ENCODE assay signal across 8 cellular contexts in the genomic region with DNA sequence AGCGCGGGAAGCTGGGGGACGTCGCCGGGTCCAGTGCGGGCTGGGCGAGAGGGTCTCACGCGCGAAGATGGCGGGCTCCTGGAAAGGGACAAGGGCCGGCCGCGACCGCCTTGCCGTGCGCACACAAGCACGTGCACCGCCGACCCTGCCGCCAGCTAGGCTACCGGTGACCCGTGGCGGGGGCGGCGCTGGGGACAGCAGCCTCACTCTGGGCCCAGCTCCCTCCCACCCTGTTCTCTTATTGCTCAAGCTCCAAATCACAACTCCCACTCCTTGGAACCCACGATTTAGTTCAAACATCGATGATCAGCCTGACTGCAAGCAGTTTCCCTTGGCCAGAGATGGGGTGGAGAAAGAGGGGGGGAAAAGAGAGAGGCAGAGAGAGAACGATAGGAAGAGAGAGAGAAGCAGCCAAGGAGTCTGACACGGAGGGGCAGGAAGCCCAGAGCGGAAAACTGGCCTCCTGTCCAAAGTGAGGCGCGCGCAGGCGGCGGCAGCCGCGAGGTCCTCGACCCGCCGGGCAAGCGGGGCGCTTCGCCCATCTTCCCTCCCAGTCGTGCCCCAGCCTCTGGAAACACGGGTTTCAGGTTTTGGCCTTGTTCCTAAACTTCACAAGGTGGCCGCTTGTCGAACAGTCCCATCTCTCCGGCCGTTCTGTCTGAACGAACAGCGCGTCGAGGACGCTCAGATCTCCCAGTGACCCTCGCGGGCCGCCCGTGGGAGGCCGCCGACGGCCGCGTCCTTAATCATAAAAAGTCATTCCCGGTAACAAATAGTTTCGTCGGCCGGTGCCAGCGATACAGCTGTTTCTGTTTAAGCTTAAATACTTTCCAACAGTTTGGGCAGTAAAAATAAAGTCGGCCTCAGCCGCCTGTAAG. TPM values are rescaled to one million over a fixed set of nuclear protein-coding genes. Genes with fewer than 3 reads are reported as not detected.
A peak's percentile ranks its signal among the peaks of the same experiment; 100 is the strongest.
DNase-seq lines count a peak whose midpoint lies in the region; TF ChIP-seq lines count a peak whose summit lies in the region.

No MANE protein-coding gene starts in this region.

- TF ChIP-seq POLR2A in adrenal gland (IDR thresholded peaks at IDR 0.05), result no peak

- H3K27me3 ChIP-seq in adrenal gland (peaks cover 59% of the 10 kb centered on the region), MG63 (peaks cover 53% of the 10 kb centered on the region)

- peak overlapping the region; percentile 76 for H3K4me2 ChIP-seq in OCI-LY7 (ENCODE audit: low read length)

- CTCF ChIA-PET in OCI-LY7 (lab: Charles Lee; ENCODE audit: unreplicated experiment), result no interaction called here

- peaks cover 52% of the 10 kb centered on the region for H3K27me3 Mint-ChIP-seq in progenitor cell of endocrine pancreas

- H3K9me3 ChIP-seq in OCI-LY7 (ENCODE audit: low read length) (no peaks in the 10 kb centered on the region), adrenal gland (replicated peaks in 1 of 3) (no peaks in the 10 kb centered on the region), MG63 (no peaks in the 10 kb centered on the region)

- H3K27ac Mint-ChIP-seq in progenitor cell of endocrine pancreas, result peak overlapping the region; percentile 67

- POLR2A ChIA-PET in OCI-LY7 (lab: Charles Lee), result no interaction called here

- H3K9me3 Mint-ChIP-seq in progenitor cell of endocrine pancreas (ENCODE audit: low read depth), result no peaks in the 10 kb centered on the region

- peaks cover 21% of the 10 kb centered on the region for H3K4me1 Mint-ChIP-seq in progenitor cell of endocrine pancreas (ENCODE audit: low read depth)

- H3K27ac ChIP-seq in OCI-LY7 (ENCODE audit: low read depth, low read length, poor library complexity, severe bottlenecking) (no peak overlapping the region), adrenal gland (no peak overlapping the region)

- DNase-seq in GM03348 (ENCODE audit: low spot score) (peak; percentile 50), OCI-LY7 (ENCODE audit: low spot score) (no peak), epithelial cell of esophagus (ENCODE audit: low read depth) (no peak), progenitor cell of endocrine pancreas (ENCODE audit: low spot score, unreplicated experiment) (no peak), adrenal gland (no peak), UCSD-AML1 (lab: John Stamatoyannopoulos, UW; ENCODE audit: unreplicated experiment) (no peak), MG63 (no peak)
- no peak for DNase-seq in stimulated activated CD4-positive, alpha-beta T cell treated with anti-CD3 and anti-CD28 coated beads, Interleukin-12 subunit alpha, Interleukin-12 subunit beta, amount 100 ng/mL, for 4 hours

- H3K36me3 ChIP-seq in OCI-LY7 (ENCODE audit: insufficient read depth, low read length), result peaks cover 8% of the 10 kb centered on the region
- no peaks in the 10 kb centered on the region for H3K36me3 ChIP-seq in adrenal gland (replicated peaks in 1 of 2)
- H3K36me3 ChIP-seq in MG63, result peaks cover 16% of the 10 kb centered on the region

- H3K4me3 Mint-ChIP-seq in progenitor cell of endocrine pancreas (ENCODE audit: low read depth), result peak overlapping the region; percentile 55

- 2 to 5% (median 2%) methylated on average over 33 to 71 of the region's 71 CpGs for WGBS in adrenal gland, 4 donors

- no peak overlapping the region for H2AFZ ChIP-seq in OCI-LY7 (ENCODE audit: low read length)

- intact Hi-C loops in OCI-LY7 (cut with micrococcal nuclease; ENCODE audit: unreplicated experiment) (loop anchor here (5.0 kb wide), 1 partner anchor 464 kb away; the partner anchor contains the start of gene RNF213), adrenal gland (cut with DNase I) (loop anchor here in 1 of 2 donors (2.0 kb wide), 1 partner anchor 42 kb away; no protein-coding TSS in a partner anchor)

- TF ChIP-seq CTCF in OCI-LY7 (conservative IDR thresholded peaks at IDR 0.05; ENCODE audit: low read length) (no peak), epithelial cell of esophagus (IDR thresholded peaks at IDR 0.05; ENCODE audit: insufficient read depth, low read depth, low read length, missing control alignments) (no peak), progenitor cell of endocrine pancreas (IDR thresholded peaks at IDR 0.05; ENCODE audit: unreplicated experiment) (no peak), adrenal gland (IDR thresholded peaks at IDR 0.05) (no peak)

- peaks cover 9% of the 10 kb centered on the region; the same call in 1 of the 2 replicates for H3K79me2 ChIP-seq in OCI-LY7 (ENCODE audit: insufficient read depth, low read depth, low read length)

- BruUV-seq in OCI-LY7 (replicated peaks; lab: Mats Ljungman, UMichigan), result no TSS peak

- H3K4me1 ChIP-seq in OCI-LY7 (ENCODE audit: insufficient read depth, low read length, poor library complexity, severe bottlenecking) (peaks cover 49% of the 10 kb centered on the region), adrenal gland (replicated peaks in 1 of 2) (peaks cover 13 to 30% of the 10 kb centered on the region in 2 donors)

- H3K36me3 Mint-ChIP-seq in progenitor cell of endocrine pancreas (ENCODE audit: insufficient read depth), result peaks cover 4% of the 10 kb centered on the region

- H3K4me3 ChIP-seq in OCI-LY7 (ENCODE audit: low read depth, low read length, poor library complexity, severe bottlenecking) (peak overlapping the region; percentile 87), epithelial cell of esophagus (ENCODE audit: low read length) (peak overlapping the region; percentile 45), adrenal gland (peak overlapping the region in 2 of 4 donors; percentile 48 to 73), MG63 (no peak overlapping the region)

- H3K9me2 ChIP-seq in OCI-LY7 (ENCODE audit: insufficient read depth, low read length), result no peaks in the 10 kb centered on the region

- no peaks in the 10 kb centered on the region for H4K20me1 ChIP-seq in OCI-LY7 (ENCODE audit: insufficient read depth, low read length)

RNA-seq across cellular contexts. Expression of gene CBX8, which starts 1.7 kb away (rescaled TPM):
- 7.5 and 11.7 TPM in 2 replicates for total RNA-seq in OCI-LY7 (2014; rRNA removed; shearing (Covaris generic))
- total RNA-seq in OCI-LY7 (2022) (13.9 and 16.3 TPM in 2 replicates), progenitor cell of endocrine pancreas (21.7 and 23.1 TPM in 2 replicates), adrenal gland (10 to 100 TPM in 1 of 8 donors, 1 to 10 TPM in 6, under 1 TPM in 1; 0.85 to 10.6 (median 5.5) TPM)
- polyA plus RNA-seq in adrenal gland, result 1 to 10 TPM; 1.0 to 7.4 (median 4.4) TPM
- total RNA-seq in MG63 (2014; rRNA removed; shearing (Covaris generic); ENCODE audit: low replicate concordance), result 7.7 and 15.7 TPM in 2 replicates

RNA-seq across cellular contexts. Expression of gene CBX2, which starts 20.6 kb away (rescaled TPM):
- 29.9 and 31.5 TPM in 2 replicates for total RNA-seq in OCI-LY7 (2014; rRNA removed; shearing (Covaris generic))
- total RNA-seq in OCI-LY7 (2022) (27.9 and 31.2 TPM in 2 replicates), progenitor cell of endocrine pancreas (106 and 111 TPM in 2 replicates), adrenal gland (1 to 10 TPM in 2 of 8 donors, under 1 TPM in 6; 0.06 to 1.8 (median 0.69) TPM)
- under 1 TPM; 0.26 to 0.97 (median 0.88) TPM for polyA plus RNA-seq in adrenal gland
- 14.1 and 17.1 TPM in 2 replicates for total RNA-seq in MG63 (2014; rRNA removed; shearing (Covaris generic); ENCODE audit: low replicate concordance)

RNA-seq across cellular contexts. Expression of gene CBX4, which starts 40.7 kb away (rescaled TPM):
- total RNA-seq in OCI-LY7 (2014; rRNA removed; shearing (Covaris generic)), result 98.9 and 109 TPM in 2 replicates
- 110 and 121 TPM in 2 replicates for total RNA-seq in OCI-LY7 (2022)
- total RNA-seq in progenitor cell of endocrine pancreas, result 22.8 and 24.2 TPM in 2 replicates
- total RNA-seq in adrenal gland, result 10 to 100 TPM; 15.1 to 39.3 (median 25.0) TPM
- 10 to 100 TPM in 1 of 3 donors, 1 to 10 TPM in 2; 5.4 to 10.1 (median 7.6) TPM for polyA plus RNA-seq in adrenal gland
- total RNA-seq in MG63 (2014; rRNA removed; shearing (Covaris generic); ENCODE audit: low replicate concordance), result 8.8 and 26.2 TPM in 2 replicates
